In genomic region chr13:98585398-98585754, GRCh38 we compare ENCODE assay signal across 19 cellular contexts. TPM values are rescaled to one million over a fixed set of nuclear protein-coding genes. Genes with fewer than 3 reads are reported as not detected.
DNase-seq lines count a peak whose midpoint lies in the region; ATAC-seq and TF ChIP-seq lines count a peak whose summit lies in the region.
"Had no signal": no experiment of that assay in that cellular context is flagged by ENCODE, and none has a peak within 500 bp of the region (broad histone marks: within the 10 kb centered on the region; RNA-seq: fewer than 3 reads in every experiment).

No MANE protein-coding gene starts in this region.

- no peaks in the 10 kb centered on the region for H4K20me1 ChIP-seq in mammary epithelial cell (ENCODE audit: insufficient read depth, low read length)
- H4K20me1 ChIP-seq: BLaER1 treated with 17β-estradiol and CSF1 and Interleukin-3, amounts not matched to agents 10 nM and 100 nM had no signal

- H3K27ac Mint-ChIP-seq in activated CD8-positive, alpha-beta T cell treated with anti-CD3 and anti-CD28 coated beads, Interleukin-2, amount 10 ng/mL, durations not matched to agents 7 days and 5 days = no peak overlapping the region
- H3K27ac Mint-ChIP-seq in activated CD8-positive, alpha-beta T cell treated with anti-CD3 and anti-CD28 coated beads for 36 hours = no peak overlapping the region

- POLR2A ChIA-PET in activated CD8-positive, alpha-beta T cell treated with anti-CD3 and anti-CD28 coated beads, Interleukin-2, amount 10 ng/mL, durations not matched to agents 7 days and 5 days (lab: Charles Lee) = no interaction called here
- POLR2A ChIA-PET in activated CD8-positive, alpha-beta T cell treated with anti-CD3 and anti-CD28 coated beads for 36 hours (lab: Charles Lee) = no interaction called here

- TF ChIP-seq CTCF in activated CD8-positive, alpha-beta T cell treated with anti-CD3 and anti-CD28 coated beads for 36 hours (IDR thresholded peaks at IDR 0.05) = no peak
- no peak for TF ChIP-seq CTCF in mammary epithelial cell (conservative IDR thresholded peaks at IDR 0.05 in 1 of 2, IDR thresholded peaks at IDR 0.05 in 1 of 2; ENCODE audit: extremely low read depth in 1 of 2, insufficient read depth in 1 of 2, low read depth in 1 of 2, low read length in 2 of 2)
- no peak for TF ChIP-seq CTCF in tibial artery (IDR thresholded peaks at IDR 0.05)

- peak; percentile 9 for DNase-seq in activated CD8-positive, alpha-beta T cell treated with anti-CD3 and anti-CD28 coated beads, Interleukin-2, amount 10 ng/mL, durations not matched to agents 7 days and 5 days
- no peak for DNase-seq in activated CD8-positive, alpha-beta T cell treated with anti-CD3 and anti-CD28 coated beads for 36 hours
- DNase-seq in mammary epithelial cell (no peak), left colon (peak in 1 of 2 donors; percentile 32), tibial artery (no peak), NCI-H345 treated with DMSO at 0.1 percent for 48 hours (lab: John Stamatoyannopoulos, UW; ENCODE audit: unreplicated experiment) (no peak), posterior cingulate gyrus (no peak)
- DNase-seq in activated T-cell treated with anti-CD3 and anti-CD28 coated beads, Interleukin-2, amount 50 U/mL, for 48 hours = no peak
- DNase-seq: DMS 273 treated with DMSO at 0.1 percent for 48 hours; H9; IMR-90; NCI-H1436; NCI-H2081; NCI-H2227 treated with DMSO at 0.1 percent for 48 hours; NCI-H526; NK-92 treated with Interleukin-12 subunit alpha and Interleukin-12 subunit beta, amount 100 ng/mL, for 24 hours; OCI-M1 had no signal

- H3K4me3 ChIP-seq in mammary epithelial cell (replicated peaks in 1 of 3; ENCODE audit: insufficient read depth in 1 of 3, low read depth in 2 of 3, low read length in 3 of 3) (no peak overlapping the region), tibial artery (no peak overlapping the region)
- H3K4me3 ChIP-seq: BLaER1 treated with 17β-estradiol and CSF1 and Interleukin-3, amounts not matched to agents 10 nM and 100 nM had no signal

- H3K36me3 Mint-ChIP-seq in activated CD8-positive, alpha-beta T cell treated with anti-CD3 and anti-CD28 coated beads, Interleukin-2, amount 10 ng/mL, durations not matched to agents 7 days and 5 days (ENCODE audit: low read depth) = no peaks in the 10 kb centered on the region
- no peaks in the 10 kb centered on the region for H3K36me3 Mint-ChIP-seq in activated CD8-positive, alpha-beta T cell treated with anti-CD3 and anti-CD28 coated beads for 36 hours (ENCODE audit: low read depth)

- H3K36me3 ChIP-seq in mammary epithelial cell (ENCODE audit: insufficient read depth, low read length) (no peaks in the 10 kb centered on the region), tibial artery (no peaks in the 10 kb centered on the region)
- H3K36me3 ChIP-seq: BLaER1 treated with 17β-estradiol and CSF1 and Interleukin-3, amounts not matched to agents 10 nM and 100 nM had no signal

- no peaks in the 10 kb centered on the region for H3K27me3 ChIP-seq in mammary epithelial cell (ENCODE audit: insufficient read depth, low read length)
- no peaks in the 10 kb centered on the region for H3K27me3 ChIP-seq in tibial artery
- H3K27me3 ChIP-seq: BLaER1 treated with 17β-estradiol and CSF1 and Interleukin-3, amounts not matched to agents 10 nM and 100 nM had no signal

- no peaks in the 10 kb centered on the region for H3K9me3 ChIP-seq in mammary epithelial cell (replicated peaks; ENCODE audit: insufficient read depth, low read length)
- H3K9me3 ChIP-seq in tibial artery = no peaks in the 10 kb centered on the region

- no peak overlapping the region for H3K9ac ChIP-seq in mammary epithelial cell (ENCODE audit: insufficient read depth, low read length)
- H3K9ac ChIP-seq: BLaER1 treated with 17β-estradiol and CSF1 and Interleukin-3, amounts not matched to agents 10 nM and 100 nM had no signal

- H3K4me1 ChIP-seq in mammary epithelial cell (ENCODE audit: insufficient read depth, low read length) (peaks cover 45% of the 10 kb centered on the region), tibial artery (peaks cover 0 to 31% (median 19%) of the 10 kb centered on the region in 4 donors)

- H2AFZ ChIP-seq in mammary epithelial cell (ENCODE audit: low read depth, low read length) = peak overlapping the region; percentile 55

- no peaks in the 10 kb centered on the region for H3K9me3 Mint-ChIP-seq in activated CD8-positive, alpha-beta T cell treated with anti-CD3 and anti-CD28 coated beads, Interleukin-2, amount 10 ng/mL, durations not matched to agents 7 days and 5 days (ENCODE audit: insufficient read depth)
- H3K9me3 Mint-ChIP-seq in activated CD8-positive, alpha-beta T cell treated with anti-CD3 and anti-CD28 coated beads for 36 hours = no peaks in the 10 kb centered on the region
- H3K9me3 Mint-ChIP-seq: H9 had no signal

- H3K27ac ChIP-seq in mammary epithelial cell (ENCODE audit: insufficient read depth, low read depth, low read length) (no peak overlapping the region), tibial artery (peak overlapping the region; percentile 59 to 70)
- H3K27ac ChIP-seq: 22Rv1; BLaER1 treated with 17β-estradiol and CSF1 and Interleukin-3, amounts not matched to agents 10 nM and 100 nM had no signal

- CTCF ChIA-PET in activated CD8-positive, alpha-beta T cell treated with anti-CD3 and anti-CD28 coated beads, Interleukin-2, amount 10 ng/mL, durations not matched to agents 7 days and 5 days (lab: Charles Lee) = no interaction called here
- CTCF ChIA-PET in activated CD8-positive, alpha-beta T cell treated with anti-CD3 and anti-CD28 coated beads for 36 hours (lab: Charles Lee) = interaction anchor here (0.8 kb wide), 1 partner anchor 81 kb away, joined by 3 read pairs; no protein-coding TSS in a partner anchor
- CTCF ChIA-PET in mammary epithelial cell (lab: Charles Lee; ENCODE audit: low non-redundant PET) = no interaction called here

- H3K4me3 Mint-ChIP-seq in activated CD8-positive, alpha-beta T cell treated with anti-CD3 and anti-CD28 coated beads, Interleukin-2, amount 10 ng/mL, durations not matched to agents 7 days and 5 days = no peak overlapping the region
- H3K4me3 Mint-ChIP-seq in activated CD8-positive, alpha-beta T cell treated with anti-CD3 and anti-CD28 coated beads for 36 hours = no peak overlapping the region
- H3K4me3 Mint-ChIP-seq: H9 had no signal

- BruUV-seq in mammary epithelial cell (replicated peaks; lab: Mats Ljungman, UMichigan) = no TSS peak

- 71% methylated on average over 5 of the region's 5 CpGs for WGBS in mammary epithelial cell (ENCODE audit: low coverage, missing lambda C conversion rate)

- in situ Hi-C loops in mammary epithelial cell (cut with MboI; ENCODE audit: low sequenced_read_pairs in 2 of 2) = loop anchor here in 1 of 2 donors (10.0 kb wide), 1 partner anchor 69 kb away; no protein-coding TSS in a partner anchor

- intact Hi-C loops in activated CD8-positive, alpha-beta T cell treated with anti-CD3 and anti-CD28 coated beads for 36 hours (cut with micrococcal nuclease) = no loop called here
- intact Hi-C loops in mammary epithelial cell (cut with micrococcal nuclease) = no loop called here
- intact Hi-C loops in left colon (cut with DNase I, micrococcal nuclease) = no loop called here
- intact Hi-C loops in tibial artery (cut with DNase I; ENCODE audit: low total_unique reads) = loop anchor here (10.0 kb wide), 2 partner anchors 69 to 141 kb away; no protein-coding TSS in a partner anchor
- intact Hi-C loops in posterior cingulate gyrus (cut with DNase I) = no loop called here

- H3K79me2 ChIP-seq in mammary epithelial cell (ENCODE audit: insufficient read depth, low read length) = no peaks in the 10 kb centered on the region

- dilution Hi-C loops in mammary epithelial cell (cut with HindIII; ENCODE audit: low sequenced_read_pairs) = no loop called here

- peaks cover 9% of the 10 kb centered on the region for H3K4me1 Mint-ChIP-seq in activated CD8-positive, alpha-beta T cell treated with anti-CD3 and anti-CD28 coated beads, Interleukin-2, amount 10 ng/mL, durations not matched to agents 7 days and 5 days (ENCODE audit: low read depth)
- peaks cover 19% of the 10 kb centered on the region for H3K4me1 Mint-ChIP-seq in activated CD8-positive, alpha-beta T cell treated with anti-CD3 and anti-CD28 coated beads for 36 hours (ENCODE audit: low read depth)

- peaks cover 4% of the 10 kb centered on the region for H3K27me3 Mint-ChIP-seq in activated CD8-positive, alpha-beta T cell treated with anti-CD3 and anti-CD28 coated beads, Interleukin-2, amount 10 ng/mL, durations not matched to agents 7 days and 5 days (ENCODE audit: low read depth)
- no peaks in the 10 kb centered on the region for H3K27me3 Mint-ChIP-seq in activated CD8-positive, alpha-beta T cell treated with anti-CD3 and anti-CD28 coated beads for 36 hours

- ATAC-seq in activated CD8-positive, alpha-beta T cell treated with anti-CD3 and anti-CD28 coated beads, Interleukin-2, amount 10 ng/mL, durations not matched to agents 7 days and 5 days = no peak
- no peak for ATAC-seq in activated CD8-positive, alpha-beta T cell treated with anti-CD3 and anti-CD28 coated beads for 36 hours
- peak; percentile 89 for ATAC-seq in left colon

- H3K4me2 ChIP-seq in mammary epithelial cell (ENCODE audit: insufficient read depth, low read depth, low read length) = no peak overlapping the region
- H3K4me2 ChIP-seq: BLaER1 treated with 17β-estradiol and CSF1 and Interleukin-3, amounts not matched to agents 10 nM and 100 nM had no signal

RNA-seq across cellular contexts. Expression of gene STK24, which starts 8.5 kb away (rescaled TPM):
- 100 to 1,000 TPM; 140 to 151 TPM for total RNA-seq in activated CD8-positive, alpha-beta T cell treated with anti-CD3 and anti-CD28 coated beads, Interleukin-2, amount 10 ng/mL, durations not matched to agents 7 days and 5 days
- total RNA-seq in activated CD8-positive, alpha-beta T cell treated with anti-CD3 and anti-CD28 coated beads for 36 hours = 100 to 1,000 TPM; 118 TPM
- 100 to 1,000 TPM; 114 to 189 TPM for total RNA-seq in mammary epithelial cell
- polyA plus RNA-seq in mammary epithelial cell = 77.9 TPM
- polyA minus RNA-seq in mammary epithelial cell = 128 TPM
- total RNA-seq in left colon = 100 to 1,000 TPM; 204 to 205 TPM
